8 cellular contexts compared by ENCODE assay signal in genomic region chr11:47186076-47186936, GRCh38. TPM values are rescaled to one million over a fixed set of nuclear protein-coding genes. Genes with fewer than 3 reads are reported as not detected.
DNase-seq lines count a peak whose midpoint lies in the region; ATAC-seq and TF ChIP-seq lines count a peak whose summit lies in the region.

PACSIN3 (minus strand) TSS chr11:47186434; CDS start chr11:47182727, 3,707 bp downstream.

- peaks cover 22 to 50% of the 10 kb centered on the region in 2 donors for H3K4me1 ChIP-seq in thoracic aorta (ENCODE audit: control insufficient read depth in 1 of 2, low read depth in 2 of 2)

- no peaks in the 10 kb centered on the region for H3K27me3 ChIP-seq in thoracic aorta (replicated peaks; ENCODE audit: insufficient read depth)

- H3K36me3 ChIP-seq in thoracic aorta: peaks cover 3% of the 10 kb centered on the region

- H3K4me3 Mint-ChIP-seq in activated CD8-positive, alpha-beta memory T cell treated with anti-CD3 and anti-CD28 coated beads, Interleukin-2, amount 10 ng/mL, durations not matched to agents 7 days and 5 days: peak within 1 kb of the TSS; percentile 62

- ATAC-seq in GM19035 (IDR thresholded peaks at IDR 0.05; ENCODE audit: unreplicated experiment): peak; percentile 68
- peak; percentile 81 for ATAC-seq in activated CD8-positive, alpha-beta memory T cell treated with anti-CD3 and anti-CD28 coated beads, Interleukin-2, amount 10 ng/mL, durations not matched to agents 7 days and 5 days
- ATAC-seq in thoracic aorta (ENCODE audit: insufficient number of reproducible peaks, low FRiP score, low read depth): peak; percentile 25

- H3K4me3 ChIP-seq in LNCaP clone FGC (ENCODE audit: low read depth, low read length): peak within 1 kb of the TSS; percentile 61
- H3K4me3 ChIP-seq in epithelial cell of proximal tubule (ENCODE audit: low read depth, low read length): peak within 1 kb of the TSS; percentile 77
- H3K4me3 ChIP-seq in thoracic aorta: peak within 1 kb of the TSS; percentile 73

- peak within 1 kb of the TSS; percentile 81 to 83 for H3K27ac ChIP-seq in thoracic aorta

- peak; percentile 57 for DNase-seq in ACHN
- DNase-seq in LNCaP clone FGC (ENCODE audit: low read depth): no peak
- DNase-seq in activated CD8-positive, alpha-beta memory T cell treated with anti-CD3 and anti-CD28 coated beads, Interleukin-2, amount 10 ng/mL, durations not matched to agents 7 days and 5 days: no peak
- DNase-seq in epithelial cell of proximal tubule (ENCODE audit: low read depth): no peak
- DNase-seq in mucosa of gallbladder (ENCODE audit: low spot score): no peak
- no peak for DNase-seq in thoracic aorta (ENCODE audit: low spot score)
- DNase-seq in NCI-H1092 treated with DMSO at 0.1 percent for 48 hours (lab: John Stamatoyannopoulos, UW): no peak

- H3K9me3 Mint-ChIP-seq in activated CD8-positive, alpha-beta memory T cell treated with anti-CD3 and anti-CD28 coated beads, Interleukin-2, amount 10 ng/mL, durations not matched to agents 7 days and 5 days (ENCODE audit: low read depth): no peaks in the 10 kb centered on the region

- no peaks in the 10 kb centered on the region for H3K9me3 ChIP-seq in thoracic aorta

- TF ChIP-seq CTCF in LNCaP clone FGC (IDR thresholded peaks at IDR 0.05; ENCODE audit: control insufficient read depth, extremely low read depth, insufficient read depth) (no peak), epithelial cell of proximal tubule (conservative IDR thresholded peaks at IDR 0.05; ENCODE audit: low read depth, low read length) (no peak), thoracic aorta (IDR thresholded peaks at IDR 0.05) (peak; percentile 12)

- H3K4me1 Mint-ChIP-seq in activated CD8-positive, alpha-beta memory T cell treated with anti-CD3 and anti-CD28 coated beads, Interleukin-2, amount 10 ng/mL, durations not matched to agents 7 days and 5 days: peaks cover 13% of the 10 kb centered on the region

- CTCF ChIA-PET in activated CD8-positive, alpha-beta memory T cell treated with anti-CD3 and anti-CD28 coated beads, Interleukin-2, amount 10 ng/mL, durations not matched to agents 7 days and 5 days (lab: Charles Lee): interaction anchor here (0.8 to 4.0 kb wide), 6 partner anchors 8 to 226 kb away, joined by 3 to 25 read pairs (median 9); partner anchors contain the start of genes ACP2, ARFGAP2 and DDB2

- no peak within 1 kb of the TSS for H3K27ac Mint-ChIP-seq in activated CD8-positive, alpha-beta memory T cell treated with anti-CD3 and anti-CD28 coated beads, Interleukin-2, amount 10 ng/mL, durations not matched to agents 7 days and 5 days

- peaks cover 48% of the 10 kb centered on the region for H3K27me3 Mint-ChIP-seq in activated CD8-positive, alpha-beta memory T cell treated with anti-CD3 and anti-CD28 coated beads, Interleukin-2, amount 10 ng/mL, durations not matched to agents 7 days and 5 days

- in situ Hi-C loops in ACHN (cut with HindIII; ENCODE audit: low pct_ligation_motif_present, low pct_unique_long_range_greater_than_20kb, low sequenced_read_pairs): no loop called here

- no peaks in the 10 kb centered on the region for H3K36me3 Mint-ChIP-seq in activated CD8-positive, alpha-beta memory T cell treated with anti-CD3 and anti-CD28 coated beads, Interleukin-2, amount 10 ng/mL, durations not matched to agents 7 days and 5 days

RNA-seq across cellular contexts. Expression of gene PACSIN3, which starts in this region (rescaled TPM):
- 1 to 10 TPM in 1 of 2 experiments, under 1 TPM in 1; 0.64 to 2.2 TPM for total RNA-seq in activated CD8-positive, alpha-beta memory T cell treated with anti-CD3 and anti-CD28 coated beads, Interleukin-2, amount 10 ng/mL, durations not matched to agents 7 days and 5 days
- 66.7 and 74.4 TPM in 2 replicates for total RNA-seq in epithelial cell of proximal tubule
- 34.4 TPM for total RNA-seq in mucosa of gallbladder
- total RNA-seq in thoracic aorta: 10 to 100 TPM; 30.3 to 44.4 TPM

Comparison
In these comparisons a context has a peak if more than half of its experiments do, and no peak if none do; other contexts are left out.
1. RNA of gene PACSIN3 (total RNA-seq): 66.7 to 74.4 TPM in epithelial cell of proximal tubule, 30.3 to 44.4 TPM in thoracic aorta and 34.4 TPM in mucosa of gallbladder (single experiment); 0.64 to 2.2 TPM in activated CD8-positive, alpha-beta memory T cell treated with anti-CD3 and anti-CD28 coated beads, Interleukin-2, amount 10 ng/mL, durations not matched to agents 7 days and 5 days; every median in the first group is over 4 times any median in the second.
2. ATAC-seq: peak in every context shown above with its lines; median percentile 81 in activated CD8-positive, alpha-beta memory T cell treated with anti-CD3 and anti-CD28 coated beads, Interleukin-2, amount 10 ng/mL, durations not matched to agents 7 days and 5 days; 68 in GM19035; 25 in thoracic aorta.
3. Peak in every context shown above with its lines, with median percentiles within 50 percentile points of each other: H3K4me3 ChIP-seq.